7 cellular contexts compared by ENCODE assay signal in the genomic region with DNA sequence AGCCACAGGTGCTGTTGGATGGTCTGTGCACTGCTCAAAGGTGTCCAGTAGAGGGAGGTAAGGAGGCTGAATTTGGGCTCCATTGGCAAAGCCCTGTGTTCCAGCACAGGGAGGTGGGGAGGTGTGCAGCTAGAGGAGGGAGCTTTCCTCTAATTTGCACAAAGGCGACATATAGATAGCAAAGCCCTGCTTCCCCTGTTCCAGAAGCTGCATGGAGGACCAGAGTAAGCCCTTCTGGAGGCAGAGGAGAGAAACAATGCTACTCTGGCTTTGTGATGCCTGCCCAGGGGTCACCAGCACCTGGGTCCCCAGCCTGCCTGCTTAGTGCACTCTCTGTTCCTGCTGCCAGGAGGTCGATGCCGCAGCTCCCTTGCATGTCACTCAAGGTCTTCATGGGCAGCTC.
DNase-seq lines count a peak whose midpoint lies in the region; ATAC-seq and TF ChIP-seq lines count a peak whose summit lies in the region.

No MANE protein-coding gene starts in this region.

- H2AFZ ChIP-seq in DND-41 (ENCODE audit: low read depth, low read length), result no peak overlapping the region

- no peak overlapping the region for H3K4me2 ChIP-seq in DND-41 (ENCODE audit: insufficient read depth, low read length)

- DNase-seq in DND-41, result peak; percentile 51
- DNase-seq in NOMO-1 treated with dmso at 0.1 percent for 144 hours (lab: John Stamatoyannopoulos, UW; ENCODE audit: unreplicated experiment), result peak; percentile 10
- DNase-seq in T47D (ENCODE audit: low read depth in 1 of 2, low spot score in 1 of 2), result peak; percentile 58 to 71
- peak; percentile 52 for DNase-seq in medulla oblongata (ENCODE audit: extremely low spot score)
- DNase-seq in COR-L47 (lab: John Stamatoyannopoulos, UW), result no peak

- peak; percentile 94 for ATAC-seq in DND-41 (ENCODE audit: insufficient read depth, low read depth)
- peak; percentile 84 for ATAC-seq in GM19023 (IDR thresholded peaks at IDR 0.05; ENCODE audit: unreplicated experiment)
- ATAC-seq in HG03066 (IDR thresholded peaks at IDR 0.05; ENCODE audit: low read depth, unreplicated experiment), result peak; percentile 79

- H3K4me3 ChIP-seq in DND-41 (ENCODE audit: low read depth in 1 of 2, low read length in 2 of 2), result no peak overlapping the region

- H3K9ac ChIP-seq in DND-41 (ENCODE audit: low read depth, low read length), result no peak overlapping the region

- H3K9me3 ChIP-seq in DND-41 (ENCODE audit: insufficient read depth, low read length, severe bottlenecking), result no peaks in the 10 kb centered on the region

- peak; percentile 79 for TF ChIP-seq CTCF in DND-41 (IDR thresholded peaks at IDR 0.05; ENCODE audit: borderline replicate concordance, extremely low read depth, low read length, poor library complexity, severe bottlenecking)

- H4K20me1 ChIP-seq in DND-41 (ENCODE audit: insufficient read depth, low read length), result no peaks in the 10 kb centered on the region

- H3K79me2 ChIP-seq in DND-41 (ENCODE audit: insufficient read depth, low read length), result no peaks in the 10 kb centered on the region

- H3K36me3 ChIP-seq in DND-41 (ENCODE audit: insufficient read depth, low read length), result no peaks in the 10 kb centered on the region

- H3K27me3 ChIP-seq in DND-41 (ENCODE audit: insufficient read depth, low read length, poor library complexity), result peaks cover 4% of the 10 kb centered on the region

- no peak overlapping the region for H3K27ac ChIP-seq in DND-41 (ENCODE audit: low read length)

- in situ Hi-C loops in T47D (cut with HindIII; ENCODE audit: low pct_unique_long_range_greater_than_20kb, low sequenced_read_pairs), result no loop called here

- H3K4me1 ChIP-seq in DND-41 (ENCODE audit: insufficient read depth, low read length), result no peaks in the 10 kb centered on the region
